Comparison of ENCODE assay signal across 19 cellular contexts in genomic region chr7:135382162-135382561, GRCh38.
DNase-seq lines count a peak whose midpoint lies in the region; ATAC-seq, FAIRE-seq and TF ChIP-seq lines count a peak whose summit lies in the region.
"Had no signal": no experiment of that assay in that cellular context is flagged by ENCODE, and none has a peak within 500 bp of the region (broad histone marks: within the 10 kb centered on the region; RNA-seq: fewer than 3 reads in every experiment).

No MANE protein-coding gene starts in this region.

- H3K27ac ChIP-seq in gastrocnemius medialis = peak overlapping the region in 3 of 4 donors; percentile 23 to 33 (median 24)
- H3K27ac ChIP-seq: A549; BLaER1 treated with 17β-estradiol and CSF1 and Interleukin-3, amounts not matched to agents 10 nM and 100 nM; C4-2B had no signal

- DNase-seq in gastrocnemius medialis = no peak
- no peak for DNase-seq in NCI-H128 (lab: John Stamatoyannopoulos, UW; ENCODE audit: unreplicated experiment)
- no peak for DNase-seq in cerebellar nuclear complex (lab: John Stamatoyannopoulos, UW)
- DNase-seq in A172 (ENCODE audit: low spot score) = no peak
- DNase-seq: 8988T; AML-193; Caco-2; Calu3; CD4-positive, alpha-beta T cell; CD8-positive, alpha-beta T cell; GF-D8 had no signal

- no peaks in the 10 kb centered on the region for H3K27me3 ChIP-seq in gastrocnemius medialis
- H3K27me3 ChIP-seq: BLaER1 treated with 17β-estradiol and CSF1 and Interleukin-3, amounts not matched to agents 10 nM and 100 nM had no signal

- H3K4me3 ChIP-seq in gastrocnemius medialis = no peak overlapping the region
- H3K4me3 ChIP-seq: A549; BLaER1 treated with 17β-estradiol and CSF1 and Interleukin-3, amounts not matched to agents 10 nM and 100 nM had no signal

- H3K9me3 ChIP-seq in gastrocnemius medialis = no peaks in the 10 kb centered on the region
- H3K9me3 ChIP-seq: A549; BLaER1 treated with 17β-estradiol and CSF1 and Interleukin-3, amounts not matched to agents 10 nM and 100 nM; Caco-2 had no signal

- H3K4me1 ChIP-seq in gastrocnemius medialis = peaks cover 10 to 22% of the 10 kb centered on the region in 2 donors
- H3K4me1 ChIP-seq: A549; BLaER1 treated with 17β-estradiol and CSF1 and Interleukin-3, amounts not matched to agents 10 nM and 100 nM; Caco-2 had no signal

- ATAC-seq in gastrocnemius medialis = peak; percentile 81 to 91
- ATAC-seq: A549; CD8-positive, alpha-beta T cell had no signal

- peaks cover 0 to 5% of the 10 kb centered on the region in 2 donors for H3K36me3 ChIP-seq in gastrocnemius medialis

- in situ Hi-C loops in gastrocnemius medialis (cut with MboI; ENCODE audit: low sequenced_read_pairs in 4 of 4) = no loop called here

- peak; percentile 38 for FAIRE-seq in islet of Langerhans (lab: Jason Lieb, UNC)
- FAIRE-seq: A549, D721Med, G401.6, GM12891, GM18507 had no signal

- no peak for TF ChIP-seq CTCF in gastrocnemius medialis (IDR thresholded peaks at IDR 0.05 in 4 of 5, conservative IDR thresholded peaks at IDR 0.05 in 1 of 5)

- intact Hi-C loops in gastrocnemius medialis (cut with DNase I; ENCODE audit: low total_unique reads) = no loop called here

- TF ChIP-seq POLR2A in gastrocnemius medialis (IDR thresholded peaks at IDR 0.05) = no peak
